ENCODE assay signal across 1 cellular context in genomic region chr6:136846046-136846445, GRCh38.
TF ChIP-seq lines count a peak whose summit lies in the region.

No MANE protein-coding gene starts in this region.

TF ChIP-seq in IMR-90, 13 proteins besides CTCF, POLR2A, EP300 and RAD21 (continued from another document):
- TF ChIP-seq, protein P1, sequence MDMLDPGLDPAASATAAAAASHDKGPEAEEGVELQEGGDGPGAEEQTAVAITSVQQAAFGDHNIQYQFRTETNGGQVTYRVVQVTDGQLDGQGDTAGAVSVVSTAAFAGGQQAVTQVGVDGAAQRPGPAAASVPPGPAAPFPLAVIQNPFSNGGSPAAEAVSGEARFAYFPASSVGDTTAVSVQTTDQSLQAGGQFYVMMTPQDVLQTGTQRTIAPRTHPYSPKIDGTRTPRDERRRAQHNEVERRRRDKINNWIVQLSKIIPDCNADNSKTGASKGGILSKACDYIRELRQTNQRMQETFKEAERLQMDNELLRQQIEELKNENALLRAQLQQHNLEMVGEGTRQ (IDR thresholded peaks at IDR 0.05; ENCODE audit: low read depth, low read length), result no peak
- TF ChIP-seq FOS (IDR thresholded peaks at IDR 0.05; ENCODE audit: low read depth, low read length), result no peak
